ENCODE assay signal across 9 cellular contexts in the genomic region with DNA sequence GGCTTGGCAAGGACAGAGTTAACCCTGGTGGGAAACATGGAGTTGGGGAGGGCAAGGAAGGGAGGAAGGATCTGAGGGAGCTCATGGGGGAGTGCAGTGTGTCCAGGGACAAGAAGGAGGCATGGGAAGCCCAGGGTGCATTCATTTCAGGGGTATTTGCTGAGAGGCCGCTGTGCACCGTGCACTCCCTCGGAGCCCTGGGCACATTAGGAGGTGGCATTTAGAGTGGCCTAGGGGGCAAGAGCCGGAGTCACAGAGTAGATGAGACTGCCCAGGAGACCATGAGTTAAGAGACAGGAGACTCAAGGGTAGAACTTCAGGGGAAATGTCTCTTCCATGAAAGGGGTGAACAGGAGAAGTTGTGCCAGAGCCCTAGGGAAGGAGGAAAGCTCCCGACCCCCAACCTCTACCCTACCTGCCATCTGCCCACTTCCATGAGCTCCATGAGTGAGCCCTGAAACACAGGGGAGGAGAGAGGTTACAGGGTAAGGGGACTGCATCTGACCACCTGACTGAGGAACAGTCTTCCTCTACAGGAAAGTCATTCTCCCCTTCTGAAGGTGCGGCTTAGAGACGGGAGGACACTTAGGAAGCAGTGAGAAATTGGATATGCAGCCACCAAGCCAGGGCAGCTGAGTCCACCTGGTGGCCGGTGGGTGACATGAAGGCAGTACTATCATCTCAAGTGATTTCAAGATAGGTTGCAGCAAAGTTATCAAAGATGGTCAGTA. TPM values are rescaled to one million over a fixed set of nuclear protein-coding genes. Genes with fewer than 3 reads are reported as not detected.
A peak's percentile ranks its signal among the peaks of the same experiment; 100 is the strongest.
DNase-seq lines count a peak whose midpoint lies in the region; ATAC-seq and TF ChIP-seq lines count a peak whose summit lies in the region.
"Had no signal": no experiment of that assay in that cellular context is flagged by ENCODE, and none has a peak within 500 bp of the region (broad histone marks: within the 10 kb centered on the region; RNA-seq: fewer than 3 reads in every experiment).

No MANE protein-coding gene starts in this region.

- TF ChIP-seq CTCF in C4-2B (conservative IDR thresholded peaks at IDR 0.05) = peak; percentile 85
- peak; percentile 93 for TF ChIP-seq CTCF in H9 (conservative IDR thresholded peaks at IDR 0.05)
- peak; percentile 51 to 97 (median 85) for TF ChIP-seq CTCF in esophagus squamous epithelium (IDR thresholded peaks at IDR 0.05)
- peak; percentile 83 for TF ChIP-seq CTCF in thoracic aorta (IDR thresholded peaks at IDR 0.05)

- H4K5ac ChIP-seq in H9 (ENCODE audit: insufficient read length, low read depth, low read length) = no peak overlapping the region

- H3K4me3 Mint-ChIP-seq in H9 = no peak overlapping the region
- no peak overlapping the region for H3K4me3 Mint-ChIP-seq in naive thymus-derived CD8-positive, alpha-beta T cell

- H3K9me3 Mint-ChIP-seq in H9 = peaks cover 0 to 6% of the 10 kb centered on the region in 2 experiments; a peak in 2 of 5 replicates
- H3K9me3 Mint-ChIP-seq in naive thymus-derived CD8-positive, alpha-beta T cell = no peaks in the 10 kb centered on the region

- no peak overlapping the region for H3K4ac ChIP-seq in H9 (ENCODE audit: low read depth, low read length)

- H3K79me1 ChIP-seq in H9 (ENCODE audit: insufficient read depth, low read depth, low read length, poor library complexity, severe bottlenecking) = no peaks in the 10 kb centered on the region

- H3K14ac ChIP-seq in H9 (ENCODE audit: insufficient read depth, low read length) = no peak overlapping the region

- no peak overlapping the region for H3K9ac ChIP-seq in H9 (ENCODE audit: extremely low read depth, insufficient read length, low read length)

- H2AFZ ChIP-seq in H9 (ENCODE audit: low read length) = no peak overlapping the region

- DNase-seq in H9 (peak; percentile 76), NCI-H510A (lab: John Stamatoyannopoulos, UW) (peak; percentile 59), esophagus squamous epithelium (lab: John Stamatoyannopoulos, UW) (no peak), thoracic aorta (ENCODE audit: low spot score) (no peak)
- peak; percentile 3 to 27 for DNase-seq in activated CD8-positive, alpha-beta memory T cell treated with anti-CD3 and anti-CD28 coated beads for 1 hour (ENCODE audit: extremely low read depth in 1 of 2, low read depth in 1 of 2)
- peak in 8 of 10 donors; percentile 11 to 48 (median 32) for DNase-seq in naive thymus-derived CD8-positive, alpha-beta T cell

- no peaks in the 10 kb centered on the region for H3K23me2 ChIP-seq in H9 (ENCODE audit: insufficient read length, low read depth, low read length, poor library complexity, severe bottlenecking)

- peaks cover 0 to 3% of the 10 kb centered on the region in 2 experiments; a peak in 1 of 4 replicates for H3K4me1 Mint-ChIP-seq in H9
- peaks cover 0 to 2% (median under 1%) of the 10 kb centered on the region in 4 donors for H3K4me1 Mint-ChIP-seq in naive thymus-derived CD8-positive, alpha-beta T cell

- H3T11ph ChIP-seq in H9 (ENCODE audit: low read length) = no peak overlapping the region

- H4K20me1 ChIP-seq in H9 (ENCODE audit: control insufficient read depth, insufficient read depth, insufficient read length) = no peaks in the 10 kb centered on the region

- no peak overlapping the region for H2BK15ac ChIP-seq in H9 (ENCODE audit: low read depth, low read length)

- no peak overlapping the region for H3K56ac ChIP-seq in H9 (ENCODE audit: insufficient read length, low read depth, low read length)

- H3K4me1 ChIP-seq in H9 (ENCODE audit: insufficient read depth, low read length) (no peaks in the 10 kb centered on the region), esophagus squamous epithelium (peaks cover 0 to 7% (median 0%) of the 10 kb centered on the region in 3 donors), thoracic aorta (ENCODE audit: control insufficient read depth in 1 of 2, low read depth in 2 of 2) (no peaks in the 10 kb centered on the region)

- H3K27ac ChIP-seq in C4-2B (peak overlapping the region; percentile 4; the same call in 1 of the 2 replicates), H9 (ENCODE audit: insufficient read length, low read depth, low read length) (no peak overlapping the region), esophagus squamous epithelium (no peak overlapping the region), thoracic aorta (no peak overlapping the region)

- TF ChIP-seq POLR2A in esophagus squamous epithelium (IDR thresholded peaks at IDR 0.05) = no peak

- H4K8ac ChIP-seq in H9 (replicated peaks; ENCODE audit: insufficient read length, low read depth, low read length) = no peak overlapping the region

- H3K4me3 ChIP-seq in esophagus squamous epithelium = no peak overlapping the region
- no peak overlapping the region for H3K4me3 ChIP-seq in thoracic aorta
- H3K4me3 ChIP-seq: skin epidermis had no signal

- ATAC-seq in naive thymus-derived CD8-positive, alpha-beta T cell = peak; percentile 47 to 59
- ATAC-seq in thoracic aorta (ENCODE audit: insufficient number of reproducible peaks, low FRiP score, low read depth) = no peak
- ATAC-seq in HG03342 (IDR thresholded peaks at IDR 0.05; ENCODE audit: unreplicated experiment) = no peak

- no peak overlapping the region for H3K4me2 ChIP-seq in H9 (ENCODE audit: insufficient read depth, insufficient read length, low read length)

- peaks cover 6% of the 10 kb centered on the region for H3K27me3 Mint-ChIP-seq in H9 (ENCODE audit: low read depth)
- H3K27me3 Mint-ChIP-seq in naive thymus-derived CD8-positive, alpha-beta T cell = peaks cover 0 to 4% (median 2%) of the 10 kb centered on the region in 5 donors

- POLR2A ChIA-PET in naive thymus-derived CD8-positive, alpha-beta T cell (lab: Charles Lee) = no interaction called here

- peaks cover 0 to 2% (median 0%) of the 10 kb centered on the region in 3 experiments; a peak in 2 of 7 replicates for H3K36me3 Mint-ChIP-seq in H9 (ENCODE audit: insufficient read depth in 1 of 3, low read depth in 3 of 3)
- no peaks in the 10 kb centered on the region for H3K36me3 Mint-ChIP-seq in naive thymus-derived CD8-positive, alpha-beta T cell

- no peak overlapping the region for H2BK12ac ChIP-seq in H9 (ENCODE audit: insufficient read length, low read depth, low read length)

- H3K27me3 ChIP-seq in H9 (ENCODE audit: insufficient read depth, low read length) (no peaks in the 10 kb centered on the region), esophagus squamous epithelium (no peaks in the 10 kb centered on the region), thoracic aorta (replicated peaks; ENCODE audit: insufficient read depth) (no peaks in the 10 kb centered on the region)

- H3K27ac Mint-ChIP-seq in H9 = no peak overlapping the region
- H3K27ac Mint-ChIP-seq in naive thymus-derived CD8-positive, alpha-beta T cell = peak overlapping the region in 1 of 10 donors; percentile 15

- intact Hi-C loops in esophagus squamous epithelium (cut with DNase I) = loop anchor here (10.0 kb wide), 2 partner anchors 512 to 682 kb away; no protein-coding TSS in a partner anchor

- H3K18ac ChIP-seq in H9 (ENCODE audit: insufficient read length, low read depth, low read length) = no peak overlapping the region

- no peaks in the 10 kb centered on the region for H3K36me3 ChIP-seq in esophagus squamous epithelium
- no peaks in the 10 kb centered on the region for H3K36me3 ChIP-seq in thoracic aorta

- H3K79me2 ChIP-seq in H9 (ENCODE audit: insufficient read depth, low read length) = no peaks in the 10 kb centered on the region

- H2BK5ac ChIP-seq in H9 (ENCODE audit: insufficient read length, low read length) = no peak overlapping the region

- H2BK20ac ChIP-seq in H9 (ENCODE audit: low read depth, low read length, poor library complexity, severe bottlenecking) = no peak overlapping the region

- H4K91ac ChIP-seq in H9 (ENCODE audit: insufficient read length, low read depth, low read length) = no peak overlapping the region

- no peak overlapping the region for H2BK120ac ChIP-seq in H9 (ENCODE audit: low read depth, low read length, poor library complexity, severe bottlenecking)

- WGBS in H9 (ENCODE audit: extremely low coverage, insufficient read length, low lambda C conversion rate) = no CpG with 5 or more reads among the region's 8 CpGs
- 44 to 53% methylated on average over 8 of the region's 8 CpGs for WGBS in esophagus squamous epithelium, 2 donors

- no peak overlapping the region for H3K23ac ChIP-seq in H9 (ENCODE audit: insufficient read length, low read depth, low read length)

- H2AK5ac ChIP-seq in H9 (ENCODE audit: insufficient read length, low read length) = no peak overlapping the region

- H3K9me3 ChIP-seq in H9 (ENCODE audit: control insufficient read depth, low read depth, low read length) = no peaks in the 10 kb centered on the region
- H3K9me3 ChIP-seq in esophagus squamous epithelium = peaks cover 0 to 9% (median 0%) of the 10 kb centered on the region in 3 donors
- H3K9me3 ChIP-seq in thoracic aorta = no peaks in the 10 kb centered on the region

RNA-seq across cellular contexts. Expression of a gene that starts 58.5 kb away (rescaled TPM):
- total RNA-seq in H9 (2021) = 65.2 and 65.7 TPM in 2 replicates
- 10 to 100 TPM; 26.9 to 69.0 (median 54.6) TPM for total RNA-seq in esophagus squamous epithelium
- total RNA-seq in naive thymus-derived CD8-positive, alpha-beta T cell = 10 to 100 TPM; 29.1 to 30.7 TPM
- 10 to 100 TPM; 51.0 to 56.1 (median 54.0) TPM for polyA plus RNA-seq in naive thymus-derived CD8-positive, alpha-beta T cell
- 10 to 100 TPM; 62.8 to 83.7 TPM for total RNA-seq in thoracic aorta

Comparison
In these comparisons a context has a peak if more than half of its experiments do, and no peak if none do; other contexts are left out.
1. DNase-seq: peak in H9 (single experiment), NCI-H510A (single experiment), activated CD8-positive, alpha-beta memory T cell treated with anti-CD3 and anti-CD28 coated beads for 1 hour (2 of 2) and naive thymus-derived CD8-positive, alpha-beta T cell (8 of 10); none in esophagus squamous epithelium (single experiment) and thoracic aorta (single experiment).
2. ATAC-seq: peak in naive thymus-derived CD8-positive, alpha-beta T cell (2 of 2); none in thoracic aorta (single experiment) and HG03342 (single experiment).
3. Peak in every context shown above with its lines, with median percentiles within 50 percentile points of each other: CTCF ChIP-seq.